ENCODE assay signal across 12 cellular contexts in the genomic region with DNA sequence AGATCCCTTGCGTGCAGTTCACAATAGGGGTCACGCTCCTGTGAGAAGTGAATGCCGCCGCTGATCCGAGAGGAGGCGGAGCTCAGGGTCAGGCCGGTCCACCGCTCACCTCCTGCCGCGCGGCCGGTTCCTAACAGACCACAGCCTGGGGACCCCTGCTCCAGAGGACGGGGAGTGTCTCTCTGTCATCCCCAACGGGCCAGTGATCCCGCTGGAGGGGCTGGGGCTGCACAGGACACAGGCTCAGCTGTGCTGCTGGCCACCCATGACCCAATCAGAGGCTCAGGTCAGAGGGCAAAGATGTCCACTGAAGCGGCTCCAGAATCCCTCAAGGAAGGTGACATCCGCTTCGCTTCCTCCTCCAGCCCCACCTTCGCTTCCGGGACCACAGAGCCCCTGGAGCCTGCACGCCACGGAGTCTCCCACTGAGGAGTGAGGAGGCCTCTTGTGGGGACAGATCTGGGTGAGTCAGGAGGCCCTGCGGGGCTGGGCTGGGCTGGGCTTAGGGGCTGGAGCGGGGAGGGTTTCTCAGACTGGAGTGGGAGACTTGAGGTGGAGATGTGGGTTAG.
DNase-seq lines count a peak whose midpoint lies in the region; ATAC-seq and TF ChIP-seq lines count a peak whose summit lies in the region.
"Had no signal": no experiment of that assay in that cellular context is flagged by ENCODE, and none has a peak within 500 bp of the region (broad histone marks: within the 10 kb centered on the region; RNA-seq: fewer than 3 reads in every experiment).

No MANE protein-coding gene starts in this region.

- no peak overlapping the region for H3K27ac Mint-ChIP-seq in activated naive CD4-positive, alpha-beta T cell treated with anti-CD3 and anti-CD28 coated beads for 36 hours

- peaks cover 20% of the 10 kb centered on the region for H3K4me1 Mint-ChIP-seq in activated naive CD4-positive, alpha-beta T cell treated with anti-CD3 and anti-CD28 coated beads for 36 hours (ENCODE audit: low read depth)

- no peaks in the 10 kb centered on the region for H3K4me1 ChIP-seq in right lobe of liver
- H3K4me1 ChIP-seq in vagina = peaks cover 78% of the 10 kb centered on the region
- no peaks in the 10 kb centered on the region for H3K4me1 ChIP-seq in A673 (ENCODE audit: insufficient read depth, low read length, poor library complexity, severe bottlenecking)
- H3K4me1 ChIP-seq: BE2C had no signal

- DNase-seq in activated naive CD4-positive, alpha-beta T cell treated with anti-CD3 and anti-CD28 coated beads for 36 hours = peak; percentile 3
- no peak for DNase-seq in activated naive CD4-positive, alpha-beta T cell treated with Interleukin-2 at 50 U/mL for 16 hours
- DNase-seq in astrocyte of the spinal cord (ENCODE audit: low read depth, low spot score) (peak; percentile 66), right lobe of liver (peak in 2 of 3 donors; percentile 17 to 48), vagina (ENCODE audit: extremely low spot score in 2 of 2) (no peak), A673 (ENCODE audit: low spot score) (no peak), OCI-M1 (lab: John Stamatoyannopoulos, UW) (no peak)
- no peak for DNase-seq in stimulated activated CD4-positive, alpha-beta T cell treated with anti-CD3 and anti-CD28 coated beads, Interleukin-1b, Interleukin-23, amount 100 ng/mL, for 48 hours
- DNase-seq: dermis blood vessel endothelial cell; stimulated activated CD4-positive, alpha-beta T cell treated with anti-CD3 and anti-CD28 coated beads, Interleukin-2, amount 100 ng/mL, for 48 hours had no signal

- TF ChIP-seq POLR2A in right lobe of liver (IDR thresholded peaks at IDR 0.05) (no peak), vagina (IDR thresholded peaks at IDR 0.05) (no peak)

- H3K27me3 ChIP-seq in right lobe of liver (no peaks in the 10 kb centered on the region), vagina (no peaks in the 10 kb centered on the region), A673 (replicated peaks; ENCODE audit: insufficient read depth, low read depth, low read length, poor library complexity) (no peaks in the 10 kb centered on the region)
- H3K27me3 ChIP-seq: BE2C had no signal

- intact Hi-C loops in activated naive CD4-positive, alpha-beta T cell treated with anti-CD3 and anti-CD28 coated beads for 36 hours (cut with micrococcal nuclease) = no loop called here
- intact Hi-C loops in right lobe of liver (cut with DNase I) (no loop called here), vagina (cut with DNase I) (no loop called here), A673 (cut with micrococcal nuclease; ENCODE audit: unreplicated experiment) (no loop called here)

- TF ChIP-seq CTCF in astrocyte of the spinal cord (IDR thresholded peaks at IDR 0.05; ENCODE audit: low read depth, low read length) = no peak
- no peak for TF ChIP-seq CTCF in right lobe of liver (IDR thresholded peaks at IDR 0.05)
- no peak for TF ChIP-seq CTCF in vagina (IDR thresholded peaks at IDR 0.05)
- TF ChIP-seq CTCF in A673 (conservative IDR thresholded peaks at IDR 0.05; ENCODE audit: low read depth, low read length) = no peak

- no peaks in the 10 kb centered on the region for H3K9me3 ChIP-seq in right lobe of liver
- H3K9me3 ChIP-seq in vagina = no peaks in the 10 kb centered on the region
- no peaks in the 10 kb centered on the region for H3K9me3 ChIP-seq in A673 (ENCODE audit: low read depth, low read length, poor library complexity, severe bottlenecking)
- H3K9me3 ChIP-seq: BE2C had no signal

- in situ Hi-C loops in astrocyte of the spinal cord (cut with HindIII; ENCODE audit: low sequenced_read_pairs) = no loop called here

- POLR2A ChIA-PET in A673 (lab: Charles Lee; ENCODE audit: low non-redundant PET) = no interaction called here

- no peaks in the 10 kb centered on the region for H3K36me3 Mint-ChIP-seq in activated naive CD4-positive, alpha-beta T cell treated with anti-CD3 and anti-CD28 coated beads for 36 hours (ENCODE audit: low read depth)

- ATAC-seq in right lobe of liver = no peak

- CTCF ChIA-PET in activated naive CD4-positive, alpha-beta T cell treated with anti-CD3 and anti-CD28 coated beads for 36 hours (lab: Charles Lee) = no interaction called here
- CTCF ChIA-PET in A673 (lab: Charles Lee) = no interaction called here

- H3K36me3 ChIP-seq in right lobe of liver (no peaks in the 10 kb centered on the region), vagina (no peaks in the 10 kb centered on the region), A673 (ENCODE audit: insufficient read depth, low read length, poor library complexity, severe bottlenecking) (no peaks in the 10 kb centered on the region)
- H3K36me3 ChIP-seq: BE2C had no signal

- WGBS in right lobe of liver (ENCODE audit: insufficient coverage, low coverage, low lambda C conversion rate, missing lambda C conversion rate) = 85% methylated on average over 4 of the region's 24 CpGs

- H3K4me3 Mint-ChIP-seq in activated naive CD4-positive, alpha-beta T cell treated with anti-CD3 and anti-CD28 coated beads for 36 hours = no peak overlapping the region

- H3K27ac ChIP-seq in right lobe of liver (no peak overlapping the region), vagina (peak overlapping the region; percentile 93), A673 (ENCODE audit: low read depth, low read length, poor library complexity, severe bottlenecking) (no peak overlapping the region)
- H3K27ac ChIP-seq: SK-N-MC had no signal

- no TSS peak for BruUV-seq in A673 (replicated peaks; lab: Mats Ljungman, UMichigan)

- H3K9me3 Mint-ChIP-seq in activated naive CD4-positive, alpha-beta T cell treated with anti-CD3 and anti-CD28 coated beads for 36 hours = no peaks in the 10 kb centered on the region

- H3K4me3 ChIP-seq in astrocyte of the spinal cord (ENCODE audit: low read depth, low read length) (no peak overlapping the region), right lobe of liver (no peak overlapping the region), vagina (no peak overlapping the region), A673 (ENCODE audit: low read depth, low read length, poor library complexity, severe bottlenecking) (no peak overlapping the region)
- H3K4me3 ChIP-seq: SK-N-MC had no signal

- no peaks in the 10 kb centered on the region for H3K27me3 Mint-ChIP-seq in activated naive CD4-positive, alpha-beta T cell treated with anti-CD3 and anti-CD28 coated beads for 36 hours (ENCODE audit: low read depth)

Comparison
In these comparisons a context has a peak if more than half of its experiments do, and no peak if none do; other contexts are left out.
1. DNase-seq: peak in activated naive CD4-positive, alpha-beta T cell treated with anti-CD3 and anti-CD28 coated beads for 36 hours (single experiment), astrocyte of the spinal cord (single experiment) and right lobe of liver (2 of 3); none in activated naive CD4-positive, alpha-beta T cell treated with Interleukin-2 at 50 U/mL for 16 hours (single experiment), vagina (0 of 2), stimulated activated CD4-positive, alpha-beta T cell treated with anti-CD3 and anti-CD28 coated beads, Interleukin-1b, Interleukin-23, amount 100 ng/mL, for 48 hours (single experiment), A673 (single experiment) and OCI-M1 (single experiment).